Comparison of ENCODE assay signal across 27 cellular contexts in the genomic region with DNA sequence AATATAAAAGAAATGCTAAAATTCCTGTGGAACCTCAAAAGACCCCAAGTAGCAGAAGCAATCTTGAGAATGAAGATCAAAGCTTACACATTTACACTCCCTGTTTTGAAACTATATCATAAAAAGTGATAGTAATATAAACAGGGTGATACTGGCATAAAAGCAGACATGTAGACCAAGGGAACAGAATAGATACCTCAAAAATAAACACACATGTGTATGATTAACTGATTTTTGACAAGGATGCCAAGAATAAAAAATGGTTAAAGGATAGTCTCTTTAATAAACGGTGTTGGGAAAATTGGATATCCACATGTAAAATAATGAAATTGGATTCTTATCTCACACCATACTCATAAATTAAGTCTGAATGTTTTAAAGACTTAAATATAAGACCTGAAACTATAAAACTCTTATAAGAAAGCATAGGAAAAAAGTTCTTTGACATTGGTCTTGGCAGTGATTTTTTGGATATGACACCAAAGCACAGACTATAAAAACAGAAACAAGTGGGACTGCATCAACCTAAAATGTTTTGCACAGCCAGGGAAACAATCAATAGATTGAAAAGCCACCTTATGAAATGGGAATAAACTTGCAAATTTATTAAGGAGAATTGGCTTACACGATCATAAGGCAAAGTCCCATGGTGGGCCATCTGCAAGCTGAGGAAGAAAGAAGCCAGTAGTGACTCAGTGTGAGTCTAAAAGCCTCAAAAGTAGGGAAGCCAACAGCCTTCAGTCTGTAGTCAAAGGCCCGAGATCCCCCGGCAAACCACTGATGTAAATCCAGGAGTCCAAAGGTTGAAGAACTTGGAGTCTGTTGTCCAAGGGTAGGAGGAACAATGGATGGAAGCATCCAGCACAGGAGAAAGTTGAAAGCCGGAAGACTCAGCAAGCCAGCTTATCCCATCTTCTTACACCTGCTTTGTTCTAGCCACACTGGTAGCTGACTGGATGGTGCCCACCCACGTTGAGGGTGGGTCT.
DNase-seq lines count a peak whose midpoint lies in the region; ATAC-seq, FAIRE-seq and TF ChIP-seq lines count a peak whose summit lies in the region.
"Had no signal": no experiment of that assay in that cellular context is flagged by ENCODE, and none has a peak within 500 bp of the region (broad histone marks: within the 10 kb centered on the region; RNA-seq: fewer than 3 reads in every experiment).

No MANE protein-coding gene starts in this region.

- H3K79me2 ChIP-seq in HepG2 (ENCODE audit: insufficient read depth, low read length), result no peaks in the 10 kb centered on the region

- H3K27ac ChIP-seq in HepG2 (ENCODE audit: extremely low read length, insufficient read depth, low read length), result no peak overlapping the region
- H3K27ac ChIP-seq in right lobe of liver, result peak overlapping the region in 2 of 3 donors; percentile 57 to 84
- no peak overlapping the region for H3K27ac ChIP-seq in small intestine (ENCODE audit: low read depth in 1 of 2, low read length in 1 of 2)
- H3K27ac ChIP-seq: BLaER1 had no signal

- no peak for TF ChIP-seq EP300 in HepG2 (IDR thresholded peaks at IDR 0.05; ENCODE audit: low read depth in 2 of 2, low read length in 2 of 2)
- TF ChIP-seq EP300 in HepG2 (CRISPR knock-in tag; IDR thresholded peaks at IDR 0.05; ENCODE audit: borderline replicate concordance), result no peak

- H3K4me3 Mint-ChIP-seq in endothelial cell (ENCODE audit: unreplicated experiment), result no peak overlapping the region
- H3K4me3 Mint-ChIP-seq: CD14-positive monocyte; CD4-positive, alpha-beta memory T cell; CD4-positive, CD25-positive, alpha-beta regulatory T cell; CD8-positive, alpha-beta memory T cell had no signal

- no peaks in the 10 kb centered on the region for H3K27me3 ChIP-seq in HepG2 (ENCODE audit: control insufficient read depth in 1 of 2, insufficient read depth in 2 of 2, low read length in 2 of 2)
- H3K27me3 ChIP-seq in right lobe of liver, result no peaks in the 10 kb centered on the region
- H3K27me3 ChIP-seq in small intestine (ENCODE audit: control insufficient read depth in 2 of 2, insufficient read depth in 2 of 2, low read length in 2 of 2), result no peaks in the 10 kb centered on the region
- H3K27me3 ChIP-seq: BE2C, BLaER1 had no signal

- no peaks in the 10 kb centered on the region for H4K20me1 ChIP-seq in HepG2 (ENCODE audit: insufficient read depth, low read length)
- H4K20me1 ChIP-seq: BLaER1 had no signal

- H3K9me3 ChIP-seq in HepG2 (ENCODE audit: low read length), result no peaks in the 10 kb centered on the region
- H3K9me3 ChIP-seq in right lobe of liver, result no peaks in the 10 kb centered on the region
- no peaks in the 10 kb centered on the region for H3K9me3 ChIP-seq in small intestine (ENCODE audit: control insufficient read depth, low read depth)
- H3K9me3 ChIP-seq: BE2C had no signal

- peak overlapping the region; percentile 37 for H3K4me2 ChIP-seq in HepG2 (ENCODE audit: low read depth, low read length)
- H3K4me2 ChIP-seq: BLaER1 had no signal

- no peak for TF ChIP-seq CTCF in HepG2 (CRISPR knock-in tag; IDR thresholded peaks at IDR 0.05)
- TF ChIP-seq CTCF in right lobe of liver (IDR thresholded peaks at IDR 0.05), result no peak
- TF ChIP-seq CTCF in endothelial cell (IDR thresholded peaks at IDR 0.05; ENCODE audit: unreplicated experiment), result no peak

- no peak for TF ChIP-seq POLR2A in HepG2 (IDR thresholded peaks at IDR 0.05; ENCODE audit: insufficient read depth in 1 of 2, low read depth in 2 of 2, low read length in 2 of 2)
- TF ChIP-seq POLR2A in right lobe of liver (IDR thresholded peaks at IDR 0.05), result no peak

- no peak overlapping the region for H3K27ac Mint-ChIP-seq in endothelial cell (ENCODE audit: unreplicated experiment)
- H3K27ac Mint-ChIP-seq: CD14-positive monocyte; CD4-positive, alpha-beta memory T cell; CD4-positive, CD25-positive, alpha-beta regulatory T cell; CD8-positive, alpha-beta memory T cell had no signal

- DNase-seq in left lobe of liver (ENCODE audit: low spot score), result peak; percentile 47
- peak; percentile 15 for DNase-seq in HepG2 (ENCODE audit: low spot score)
- peak in 1 of 3 donors; percentile 43 for DNase-seq in right lobe of liver
- peak; percentile 4 for DNase-seq in small intestine
- DNase-seq in endothelial cell (ENCODE audit: low spot score), result no peak
- DNase-seq: 8988T; ACHN; BE2C; C1 segment of cervical spinal cord; CD4-positive, alpha-beta memory T cell; CD4-positive, CD25-positive, alpha-beta regulatory T cell; CD8-positive, alpha-beta memory T cell; COR-L47; DMS 273 treated with DMSO at 0.1 percent for 48 hours; DMS153; DMS53; DMS79; DND-41; EL; GDM1 had no signal

- 14% methylated on average over 6 of the region's 6 CpGs for WGBS in HepG2 (ENCODE audit: low lambda C conversion rate)
- 35% methylated on average over 5 of the region's 6 CpGs for WGBS in right lobe of liver (ENCODE audit: insufficient coverage, low coverage, low lambda C conversion rate, missing lambda C conversion rate)
- WGBS in small intestine, 3 donors, result 56 to 77% (median 63%) methylated on average over 6 of the region's 6 CpGs

- CTCF ChIA-PET in HepG2 (lab: Yijun Ruan, JAX; ENCODE audit: low intra/inter-chr PET ratio, low total read pairs), result no interaction called here

- no peaks in the 10 kb centered on the region for H3K4me1 Mint-ChIP-seq in endothelial cell (ENCODE audit: unreplicated experiment)
- H3K4me1 Mint-ChIP-seq: CD14-positive monocyte; CD4-positive, alpha-beta memory T cell; CD4-positive, CD25-positive, alpha-beta regulatory T cell; CD8-positive, alpha-beta memory T cell had no signal

- no peak overlapping the region for H3K9ac ChIP-seq in HepG2 (ENCODE audit: insufficient read depth, low read depth, low read length)
- H3K9ac ChIP-seq: BLaER1 had no signal

- ATAC-seq in left lobe of liver (peak; percentile 93), HepG2 (peak; percentile 85), right lobe of liver (peak; percentile 81 to 97 (median 88)), HG02870 (IDR thresholded peaks at IDR 0.05; ENCODE audit: unreplicated experiment) (no peak), GM19395 (IDR thresholded peaks at IDR 0.05; ENCODE audit: unreplicated experiment) (no peak)
- ATAC-seq: GM12878 had no signal

- no peak for TF ChIP-seq RAD21 in HepG2 (CRISPR knock-in tag; IDR thresholded peaks at IDR 0.05)

- no peaks in the 10 kb centered on the region for H3K36me3 ChIP-seq in HepG2 (replicated peaks in 1 of 2; ENCODE audit: control insufficient read depth in 1 of 2, insufficient read depth in 2 of 2, low read length in 2 of 2)
- H3K36me3 ChIP-seq in right lobe of liver, result no peaks in the 10 kb centered on the region
- no peaks in the 10 kb centered on the region for H3K36me3 ChIP-seq in small intestine (ENCODE audit: control insufficient read depth in 2 of 2, insufficient read depth in 2 of 2, low read length in 2 of 2)
- H3K36me3 ChIP-seq: BE2C, BLaER1 had no signal

- intact Hi-C loops in HepG2 (cut with micrococcal nuclease; ENCODE audit: unreplicated experiment) (no loop called here), right lobe of liver (cut with DNase I) (no loop called here)

- H3K4me1 ChIP-seq in HepG2 (ENCODE audit: insufficient read depth, low read length), result peaks cover 19% of the 10 kb centered on the region
- peaks cover 0 to 15% (median 5%) of the 10 kb centered on the region in 4 donors for H3K4me1 ChIP-seq in right lobe of liver
- H3K4me1 ChIP-seq in small intestine (ENCODE audit: control insufficient read depth in 2 of 2, insufficient read depth in 1 of 2, low read depth in 1 of 2, low read length in 1 of 2), result no peaks in the 10 kb centered on the region
- H3K4me1 ChIP-seq: BE2C, BLaER1 had no signal

- POLR2A ChIA-PET in HepG2 (lab: Yijun Ruan, JAX), result no interaction called here

- BruUV-seq in HepG2 (replicated peaks; lab: Mats Ljungman, UMichigan), result no TSS peak

- FAIRE-seq in HepG2 (lab: Jason Lieb, UNC) (peak; percentile 15), small intestine (lab: Jason Lieb, UNC) (no peak)
- FAIRE-seq: GM12878, GM12892, GM18507 had no signal

- H3K4me3 ChIP-seq in HepG2 (replicated peaks in 1 of 3; ENCODE audit: insufficient read depth in 1 of 3, low read depth in 2 of 3, low read length in 3 of 3), result peak overlapping the region in 1 of 3 experiments; percentile 24; a peak in 1 of 6 replicates
- no peak overlapping the region for H3K4me3 ChIP-seq in right lobe of liver
- no peak overlapping the region for H3K4me3 ChIP-seq in small intestine (ENCODE audit: low read depth in 1 of 2, low read length in 2 of 2)
- H3K4me3 ChIP-seq: BLaER1, GM12878 had no signal

- H2AFZ ChIP-seq in HepG2 (ENCODE audit: low read length), result no peak overlapping the region

- H3K36me3 Mint-ChIP-seq in endothelial cell (ENCODE audit: low read depth, unreplicated experiment), result no peaks in the 10 kb centered on the region
- H3K36me3 Mint-ChIP-seq: CD14-positive monocyte; CD4-positive, alpha-beta memory T cell; CD4-positive, CD25-positive, alpha-beta regulatory T cell; CD8-positive, alpha-beta memory T cell had no signal

- H3K27me3 Mint-ChIP-seq in endothelial cell (ENCODE audit: unreplicated experiment), result peaks cover 1% of the 10 kb centered on the region
- H3K27me3 Mint-ChIP-seq: CD4-positive, alpha-beta memory T cell; CD4-positive, CD25-positive, alpha-beta regulatory T cell; CD8-positive, alpha-beta memory T cell had no signal

- in situ Hi-C loops in HepG2 (cut with HindIII; ENCODE audit: extremely low pct_ligation_motif_present, low pct_unique_long_range_greater_than_20kb), result no loop called here

- no peaks in the 10 kb centered on the region for H3K9me3 Mint-ChIP-seq in endothelial cell (ENCODE audit: unreplicated experiment)

TF ChIP-seq in HepG2, 621 proteins besides CTCF, POLR2A, EP300 and RAD21 (continues in another document):
- no peak for TF ChIP-seq SOX13 (IDR thresholded peaks at IDR 0.05)
- TF ChIP-seq SOX13 (CRISPR knock-in tag; conservative IDR thresholded peaks at IDR 0.05 in 1 of 2, IDR thresholded peaks at IDR 0.05 in 1 of 2), result peak in 1 of 2 experiments; percentile 65; a peak in 2 of 4 replicates
- TF ChIP-seq ZNF644 (CRISPR knock-in tag; IDR thresholded peaks at IDR 0.05; ENCODE audit: low read depth), result peak; percentile 70
- TF ChIP-seq ZNF282 (IDR thresholded peaks at IDR 0.05; ENCODE audit: partially characterized antibody), result no peak
- TF ChIP-seq ZNF790 (CRISPR knock-in tag; IDR thresholded peaks at IDR 0.05; ENCODE audit: borderline replicate concordance), result no peak
- peak; percentile 22; the same call in 1 of the 2 replicates for TF ChIP-seq SOX5 (CRISPR knock-in tag; IDR thresholded peaks at IDR 0.05; ENCODE audit: borderline replicate concordance)
- no peak for TF ChIP-seq SOX6 (IDR thresholded peaks at IDR 0.05)
- peak; percentile 35; the same call in 1 of the 2 replicates for TF ChIP-seq SOX6 (CRISPR knock-in tag; IDR thresholded peaks at IDR 0.05)
- no peak for TF ChIP-seq SRSF4 (IDR thresholded peaks at IDR 0.05; ENCODE audit: low read depth, low read length, poor library complexity, severe bottlenecking)

Comparison
In these comparisons a context has a peak if more than half of its experiments do, and no peak if none do; other contexts are left out.
1. H3K27ac ChIP-seq: peak in right lobe of liver (2 of 3); none in HepG2 (single experiment) and small intestine (0 of 2).
2. ATAC-seq: peak in left lobe of liver (single experiment), HepG2 (single experiment) and right lobe of liver (4 of 4); none in HG02870 (single experiment) and GM19395 (single experiment).